26 cellular contexts compared by ENCODE assay signal in the genomic region with DNA sequence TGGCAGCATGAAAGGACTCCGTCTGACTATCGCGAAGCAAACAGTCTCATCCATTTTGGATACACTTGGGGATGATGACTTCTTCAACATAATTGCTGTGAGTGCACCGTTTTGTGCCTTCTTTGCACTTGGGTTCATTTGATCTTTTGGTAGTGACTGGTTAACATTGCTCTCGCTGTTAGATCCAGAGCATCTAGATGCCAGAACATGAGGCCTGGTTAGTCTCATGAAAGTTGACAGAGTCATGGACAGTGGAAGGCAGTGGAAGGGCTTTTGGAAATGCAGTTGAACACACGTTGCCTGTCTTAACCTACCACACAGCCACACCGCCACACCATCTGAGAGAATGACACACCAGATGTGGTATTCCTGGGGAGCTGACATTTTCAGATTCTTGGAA.
"Had no signal": no experiment of that assay in that cellular context is flagged by ENCODE, and none has a peak within 500 bp of the region (broad histone marks: within the 10 kb centered on the region; RNA-seq: fewer than 3 reads in every experiment).

No MANE protein-coding gene starts in this region.

- H3K4me3 ChIP-seq: stomach, suprapubic skin, testis, thoracic aorta, thyroid gland, tibial artery, tibial nerve, transverse colon, upper lobe of left lung, upper lobe of right lung, uterus, vagina had no signal

- DNase-seq: stimulated activated CD4-positive, alpha-beta T cell treated with anti-CD3 and anti-CD28 coated beads, Interleukin-2, amount 100 ng/mL, for 48 hours; stimulated activated CD4-positive, alpha-beta T cell treated with anti-CD3 and anti-CD28 coated beads, Interleukin-4, amount 100 ng/mL, for 1 hour; stimulated activated CD4-positive, alpha-beta T cell treated with anti-CD3 and anti-CD28 coated beads, Interleukin-4, amount 100 ng/mL, for 24 hours; stimulated activated CD4-positive, alpha-beta T cell treated with anti-CD3 and anti-CD28 coated beads, Interleukin-4, amount 100 ng/mL, for 4 hours; stimulated activated CD8-positive, alpha-beta memory T cell treated with anti-CD3 and anti-CD28 coated beads, Interleukin-4, amount 100 ng/mL, for 48 hours; stimulated activated naive B cell treated with anti-CD40 and anti-IgM and Interleukin-4, amounts not matched to agents 10 μg/mL and 1 μg/mL and 100 μg/mL, for 72 hours; stimulated activated naive CD4-positive, alpha-beta T cell; stimulated activated naive CD4-positive, alpha-beta T cell treated with Interleukin-2 at 50 U/mL for 16 hours; stimulated activated naive CD8-positive, alpha-beta T cell treated with anti-CD3 and anti-CD28 coated beads, Interleukin-15, amount 100 ng/mL, for 72 hours; stimulated activated naive CD8-positive, alpha-beta T cell treated with anti-CD3 and anti-CD28 coated beads, Interleukin-15, Interleukin-2, amounts not matched to agents 100 U/mL and 50 U/mL, for 24 hours; stomach; substantia nigra; testis; thyroid gland; tibial artery; transverse colon; trophoblast cell; upper lobe of left lung; upper lobe of right lung; uterus had no signal

- H3K36me3 ChIP-seq: stomach, suprapubic skin, thoracic aorta, thyroid gland, tibial artery, tibial nerve, transverse colon, upper lobe of left lung, upper lobe of right lung, uterus, vagina had no signal

- ATAC-seq: stimulated activated effector memory CD8-positive, alpha-beta T cell treated with anti-CD3 and anti-CD28 coated beads, Interleukin-12 subunit alpha, Interleukin-12 subunit beta, amount 100 ng/mL, for 72 hours; stimulated activated memory B cell treated with anti-CD40 and anti-IgM and Interleukin-4, amounts not matched to agents 10 μg/mL and 1 μg/mL and 100 μg/mL, for 72 hours; stimulated activated naive B cell treated with anti-CD40 and anti-IgM and Interleukin-4, amounts not matched to agents 10 μg/mL and 1 μg/mL and 100 μg/mL, for 72 hours; stimulated activated naive CD8-positive, alpha-beta T cell treated with anti-CD3 and anti-CD28 coated beads, Interleukin-15, amount 100 ng/mL, for 72 hours; stimulated activated naive CD8-positive, alpha-beta T cell treated with anti-CD3 and anti-CD28 coated beads, Interleukin-15, Interleukin-2, amounts not matched to agents 100 U/mL and 50 U/mL, for 24 hours; upper lobe of right lung had no signal

- H3K9me3 ChIP-seq: stomach, suprapubic skin, testis, thoracic aorta, thyroid gland, tibial nerve, transverse colon, upper lobe of right lung, uterus, vagina had no signal

- H3K4me1 ChIP-seq: stomach, suprapubic skin, testis, thyroid gland, tibial artery, transverse colon, upper lobe of left lung, upper lobe of right lung, uterus, vagina had no signal

- H3K27ac ChIP-seq: stomach, suprapubic skin, testis, thoracic aorta, thyroid gland, tibial artery, tibial nerve, transverse colon, upper lobe of left lung, upper lobe of right lung, uterus, vagina had no signal

- H3K27me3 ChIP-seq: stomach, suprapubic skin, testis, thyroid gland, tibial artery, tibial nerve, transverse colon, upper lobe of left lung, upper lobe of right lung, uterus, vagina had no signal
